ENCODE assay signal across 25 cellular contexts in the genomic region with DNA sequence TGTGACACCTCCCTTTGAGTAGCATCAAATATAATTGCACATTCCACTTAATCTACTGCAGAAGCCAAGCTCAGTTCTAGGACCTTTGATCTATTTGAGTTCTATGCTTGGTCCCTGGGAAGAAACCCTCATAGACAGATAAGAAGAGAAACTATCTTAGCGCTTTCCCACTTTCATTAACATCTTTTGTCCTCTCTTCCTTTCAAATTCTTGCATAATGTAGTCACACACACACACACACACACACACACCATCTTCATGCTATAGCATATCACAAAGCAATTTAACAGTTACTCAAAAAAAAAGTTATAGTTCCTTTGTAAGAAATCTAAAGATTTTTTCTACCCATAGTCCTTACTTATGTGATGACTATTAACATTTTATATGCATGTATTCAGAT.
"Had no signal": no experiment of that assay in that cellular context is flagged by ENCODE, and none has a peak within 500 bp of the region (broad histone marks: within the 10 kb centered on the region; RNA-seq: fewer than 3 reads in every experiment).

No MANE protein-coding gene starts in this region.

- H3K36me3 ChIP-seq: prostate gland, right atrium auricular region, suprapubic skin, transverse colon, upper lobe of right lung, uterus had no signal

- H3K9me3 Mint-ChIP-seq: neural crest cell had no signal

- H3K4me2 ChIP-seq: smooth muscle cell had no signal

- H3K27me3 ChIP-seq: right atrium auricular region, suprapubic skin, transverse colon, upper lobe of right lung, uterus had no signal

- H3K27ac ChIP-seq: prostate gland, right atrium auricular region, suprapubic skin, transverse colon, upper lobe of right lung, uterus had no signal

- H3K4me1 Mint-ChIP-seq: naive B cell; stimulated activated naive CD8-positive, alpha-beta T cell treated with anti-CD3 and anti-CD28 coated beads, Interleukin-15, amount 100 ng/mL, for 72 hours had no signal

- H3K4me3 ChIP-seq: lung, mucosa of descending colon, prostate gland, right atrium auricular region, smooth muscle cell, suprapubic skin, transverse colon, upper lobe of right lung, uterus had no signal

- H3K36me3 Mint-ChIP-seq: naive B cell; natural killer cell treated with Interleukin-12 subunit alpha and Interleukin-12 subunit beta and Interleukin-15 and Interleukin-18, amount 100 ng/mL, for 72 hours had no signal

- ATAC-seq: effector memory CD8-positive, alpha-beta T cell; left lobe of liver; mucosa of descending colon; natural killer cell treated with Interleukin-12 subunit alpha and Interleukin-12 subunit beta and Interleukin-15 and Interleukin-18, amount 100 ng/mL, for 72 hours; sciatic nerve; stimulated activated naive CD8-positive, alpha-beta T cell treated with anti-CD3 and anti-CD28 coated beads, Interleukin-15, amount 100 ng/mL, for 72 hours; upper lobe of right lung had no signal

- H3K27ac Mint-ChIP-seq: effector memory CD8-positive, alpha-beta T cell; naive B cell; natural killer cell treated with Interleukin-12 subunit alpha and Interleukin-12 subunit beta and Interleukin-15 and Interleukin-18, amount 100 ng/mL, for 72 hours; stimulated activated naive CD8-positive, alpha-beta T cell treated with anti-CD3 and anti-CD28 coated beads, Interleukin-15, amount 100 ng/mL, for 72 hours had no signal

- H3K4me3 Mint-ChIP-seq: effector memory CD8-positive, alpha-beta T cell; naive B cell; natural killer cell treated with Interleukin-12 subunit alpha and Interleukin-12 subunit beta and Interleukin-15 and Interleukin-18, amount 100 ng/mL, for 72 hours; neural crest cell; stimulated activated naive CD8-positive, alpha-beta T cell treated with anti-CD3 and anti-CD28 coated beads, Interleukin-15, amount 100 ng/mL, for 72 hours had no signal

- H3K9me3 ChIP-seq: mucosa of descending colon, prostate gland, right atrium auricular region, suprapubic skin, transverse colon, upper lobe of right lung, uterus had no signal

- DNase-seq: cortex of kidney; effector memory CD8-positive, alpha-beta T cell; head of caudate nucleus; kidney; mucosa of descending colon; naive B cell; nucleus accumbens; stimulated activated CD4-positive, alpha-beta T cell treated with anti-CD3 and anti-CD28 coated beads, Interleukin-12 subunit alpha, Interleukin-12 subunit beta, amount 100 ng/mL, for 4 hours; stimulated activated CD4-positive, alpha-beta T cell treated with anti-CD3 and anti-CD28 coated beads, Interleukin-1b, Interleukin-23, amount 100 ng/mL, for 48 hours; stimulated activated CD4-positive, alpha-beta T cell treated with anti-CD3 and anti-CD28 coated beads, Interleukin-4, amount 100 ng/mL, for 1 hour; stimulated activated CD8-positive, alpha-beta memory T cell treated with anti-CD3 and anti-CD28 coated beads, Interleukin-4, amount 100 ng/mL, for 48 hours; stimulated activated naive CD4-positive, alpha-beta T cell; stimulated activated naive CD8-positive, alpha-beta T cell treated with anti-CD3 and anti-CD28 coated beads, Interleukin-15, amount 100 ng/mL, for 72 hours; transverse colon; upper lobe of right lung; uterus had no signal

- H3K4me1 ChIP-seq: prostate gland, right atrium auricular region, suprapubic skin, transverse colon, upper lobe of right lung, uterus had no signal

- H3K27me3 Mint-ChIP-seq: effector memory CD8-positive, alpha-beta T cell; naive B cell; natural killer cell treated with Interleukin-12 subunit alpha and Interleukin-12 subunit beta and Interleukin-15 and Interleukin-18, amount 100 ng/mL, for 72 hours; stimulated activated naive CD8-positive, alpha-beta T cell treated with anti-CD3 and anti-CD28 coated beads, Interleukin-15, amount 100 ng/mL, for 72 hours had no signal
